Comparison of ENCODE assay signal across 22 cellular contexts in genomic region chr17:68738044-68738443, GRCh38.
DNase-seq lines count a peak whose midpoint lies in the region; ATAC-seq, FAIRE-seq and TF ChIP-seq lines count a peak whose summit lies in the region.
"Had no signal": no experiment of that assay in that cellular context is flagged by ENCODE, and none has a peak within 500 bp of the region (broad histone marks: within the 10 kb centered on the region; RNA-seq: fewer than 3 reads in every experiment).

No MANE protein-coding gene starts in this region.

- peak; percentile 7 for FAIRE-seq in A549 (lab: Jason Lieb, UNC)

- no peak overlapping the region for H3K4me3 ChIP-seq in A549
- H3K4me3 ChIP-seq in epithelial cell of proximal tubule (ENCODE audit: low read depth, low read length) = no peak overlapping the region
- H3K4me3 ChIP-seq: suprapubic skin, vagina had no signal

- peak overlapping the region; percentile 26 to 86 (median 59) for H3K27ac Mint-ChIP-seq in nephron
- H3K27ac Mint-ChIP-seq: activated CD8-positive, alpha-beta T cell treated with anti-CD3 and anti-CD28 coated beads, Interleukin-2, amount 10 ng/mL, durations not matched to agents 7 days and 5 days; activated naive CD4-positive, alpha-beta T cell treated with anti-CD3 and anti-CD28 coated beads, Interleukin-2, amount 10 ng/mL, durations not matched to agents 7 days and 5 days; naive thymus-derived CD8-positive, alpha-beta T cell; stimulated activated effector memory CD8-positive, alpha-beta T cell treated with anti-CD3 and anti-CD28 coated beads, Interleukin-12 subunit alpha, Interleukin-12 subunit beta, amount 100 ng/mL, for 72 hours had no signal

- ATAC-seq in A549 (no peak), HG03039 (IDR thresholded peaks at IDR 0.05; ENCODE audit: unreplicated experiment) (no peak)
- ATAC-seq: activated CD8-positive, alpha-beta T cell treated with anti-CD3 and anti-CD28 coated beads, Interleukin-2, amount 10 ng/mL, durations not matched to agents 7 days and 5 days; activated T-cell treated with anti-CD3 and anti-CD28 coated beads, Interleukin-2, amount 50 U/mL, for 4 hours; naive thymus-derived CD8-positive, alpha-beta T cell; stimulated activated effector memory CD8-positive, alpha-beta T cell treated with anti-CD3 and anti-CD28 coated beads, Interleukin-12 subunit alpha, Interleukin-12 subunit beta, amount 100 ng/mL, for 72 hours had no signal

- H3K4me3 Mint-ChIP-seq in nephron = no peak overlapping the region
- H3K4me3 Mint-ChIP-seq: activated CD8-positive, alpha-beta T cell treated with anti-CD3 and anti-CD28 coated beads, Interleukin-2, amount 10 ng/mL, durations not matched to agents 7 days and 5 days; activated naive CD4-positive, alpha-beta T cell treated with anti-CD3 and anti-CD28 coated beads, Interleukin-2, amount 10 ng/mL, durations not matched to agents 7 days and 5 days; activated T-cell treated with anti-CD3 and anti-CD28 coated beads, Interleukin-2, amount 50 U/mL, for 4 hours; naive thymus-derived CD8-positive, alpha-beta T cell; stimulated activated effector memory CD8-positive, alpha-beta T cell treated with anti-CD3 and anti-CD28 coated beads, Interleukin-12 subunit alpha, Interleukin-12 subunit beta, amount 100 ng/mL, for 72 hours had no signal

- H3K36me3 Mint-ChIP-seq in nephron (ENCODE audit: low read depth) = peaks cover 3% of the 10 kb centered on the region
- H3K36me3 Mint-ChIP-seq: activated naive CD4-positive, alpha-beta T cell treated with anti-CD3 and anti-CD28 coated beads, Interleukin-2, amount 10 ng/mL, durations not matched to agents 7 days and 5 days; stimulated activated effector memory CD8-positive, alpha-beta T cell treated with anti-CD3 and anti-CD28 coated beads, Interleukin-12 subunit alpha, Interleukin-12 subunit beta, amount 100 ng/mL, for 72 hours had no signal

- CTCF ChIA-PET in A549 (lab: Yijun Ruan, JAX) = interaction anchor here (1.0 to 1.2 kb wide), 4 partner anchors 8 to 302 kb away, joined by 3 to 4 read pairs (median 3); no protein-coding TSS in a partner anchor

- H3K27ac ChIP-seq in A549 = no peak overlapping the region
- H3K27ac ChIP-seq: HL-60, suprapubic skin, vagina had no signal

- no peaks in the 10 kb centered on the region for H3K27me3 Mint-ChIP-seq in nephron (ENCODE audit: low read depth)

- H3K9me3 Mint-ChIP-seq in nephron = peaks cover 8% of the 10 kb centered on the region
- H3K9me3 Mint-ChIP-seq: activated naive CD4-positive, alpha-beta T cell treated with anti-CD3 and anti-CD28 coated beads, Interleukin-2, amount 10 ng/mL, durations not matched to agents 7 days and 5 days; activated T-cell treated with anti-CD3 and anti-CD28 coated beads, Interleukin-2, amount 50 U/mL, for 4 hours; stimulated activated effector memory CD8-positive, alpha-beta T cell treated with anti-CD3 and anti-CD28 coated beads, Interleukin-12 subunit alpha, Interleukin-12 subunit beta, amount 100 ng/mL, for 72 hours had no signal

- TF ChIP-seq RAD21 in A549 (conservative IDR thresholded peaks at IDR 0.05 in 1 of 2, IDR thresholded peaks at IDR 0.05 in 1 of 2) = no peak

- peaks cover 33% of the 10 kb centered on the region for H3K4me1 Mint-ChIP-seq in nephron
- H3K4me1 Mint-ChIP-seq: activated naive CD4-positive, alpha-beta T cell treated with anti-CD3 and anti-CD28 coated beads, Interleukin-2, amount 10 ng/mL, durations not matched to agents 7 days and 5 days; naive thymus-derived CD8-positive, alpha-beta T cell; stimulated activated effector memory CD8-positive, alpha-beta T cell treated with anti-CD3 and anti-CD28 coated beads, Interleukin-12 subunit alpha, Interleukin-12 subunit beta, amount 100 ng/mL, for 72 hours had no signal

- TF ChIP-seq CTCF in A549 (IDR thresholded peaks at IDR 0.05) (no peak), epithelial cell of proximal tubule (conservative IDR thresholded peaks at IDR 0.05; ENCODE audit: low read depth, low read length) (no peak), nephron (IDR thresholded peaks at IDR 0.05; ENCODE audit: unreplicated experiment in 3 of 3) (no peak)

- no peak for TF ChIP-seq POLR2A in A549 (IDR thresholded peaks at IDR 0.05; ENCODE audit: low read length)

- no peak for TF ChIP-seq EP300 in A549 (IDR thresholded peaks at IDR 0.05)

- WGBS in A549 (ENCODE audit: missing lambda C conversion rate) = 39% methylated on average over 4 of the region's 4 CpGs

- POLR2A ChIA-PET in A549 (lab: Yijun Ruan, JAX) = no interaction called here

- H3K4me2 ChIP-seq in A549 = no peak overlapping the region

- no peaks in the 10 kb centered on the region for H3K9me3 ChIP-seq in A549
- H3K9me3 ChIP-seq: suprapubic skin, vagina had no signal

- no peak for DNase-seq in A549 (ENCODE audit: low read depth in 1 of 2, low spot score in 1 of 2)
- peak; percentile 17 for DNase-seq in NCI-H1092 (lab: John Stamatoyannopoulos, UW)
- DNase-seq in epithelial cell of proximal tubule (ENCODE audit: low read depth) = peak; percentile 37
- DNase-seq in DMS53 (lab: John Stamatoyannopoulos, UW) = no peak
- DNase-seq in iPS-NIHi11 (ENCODE audit: low spot score) = no peak
- DNase-seq in activated CD8-positive, alpha-beta memory T cell treated with anti-CD3 and anti-CD28 coated beads for 24 hours = no peak
- DNase-seq: activated CD4-positive, CD25-positive, alpha-beta regulatory T cell treated with anti-CD3 and anti-CD28 coated beads, Interleukin-2, amount 50 U/mL, for 72 hours; activated CD8-positive, alpha-beta T cell treated with anti-CD3 and anti-CD28 coated beads, Interleukin-2, amount 10 ng/mL, durations not matched to agents 7 days and 5 days; activated naive CD4-positive, alpha-beta T cell treated with anti-CD3 and anti-CD28 coated beads, Interleukin-2, amount 10 ng/mL, durations not matched to agents 7 days and 5 days; activated T-cell treated with anti-CD3 and anti-CD28 coated beads, Interleukin-2, amount 50 U/mL, for 4 hours; anterior cingulate cortex; C1 segment of cervical spinal cord; caudate nucleus; naive thymus-derived CD8-positive, alpha-beta T cell; NCI-H1436; stimulated activated CD4-positive, alpha-beta T cell treated with anti-CD3 and anti-CD28 coated beads, Interleukin-1b, Interleukin-23, amount 100 ng/mL, for 48 hours had no signal

- H3K4me1 ChIP-seq in A549 = no peaks in the 10 kb centered on the region

TF ChIP-seq in A549, 52 proteins besides CTCF, POLR2A, EP300 and RAD21:
- TF ChIP-seq CBX2 (IDR thresholded peaks at IDR 0.05; ENCODE audit: borderline replicate concordance, low read depth) (no peak), NPAS2 (CRISPR knock-in tag; IDR thresholded peaks at IDR 0.05; ENCODE audit: borderline replicate concordance) (no peak), FOSB (CRISPR knock-in tag; IDR thresholded peaks at IDR 0.05) (no peak), NR3C1 (IDR thresholded peaks at IDR 0.05) (no peak), JUN (IDR thresholded peaks at IDR 0.05) (no peak), MAZ (IDR thresholded peaks at IDR 0.05; ENCODE audit: borderline replicate concordance, low read depth, low read length) (no peak), RNF2 (IDR thresholded peaks at IDR 0.05; ENCODE audit: borderline replicate concordance, low read depth) (no peak), KDM1A (IDR thresholded peaks at IDR 0.05; ENCODE audit: low read depth) (no peak), CHD4 (IDR thresholded peaks at IDR 0.05; ENCODE audit: borderline replicate concordance) (no peak), KDM5A (IDR thresholded peaks at IDR 0.05) (no peak), ZC3H11A (IDR thresholded peaks at IDR 0.05) (no peak), ZNF302 (CRISPR knock-in tag; IDR thresholded peaks at IDR 0.05) (no peak), RFX5 (IDR thresholded peaks at IDR 0.05) (no peak), HOXA7 (CRISPR knock-in tag; IDR thresholded peaks at IDR 0.05) (no peak), USF2 (IDR thresholded peaks at IDR 0.05) (no peak), SMC3 (IDR thresholded peaks at IDR 0.05) (no peak), BHLHE40 (IDR thresholded peaks at IDR 0.05; ENCODE audit: low read depth, low read length) (no peak), POLR2AphosphoS2 (conservative IDR thresholded peaks at IDR 0.05; ENCODE audit: low read length) (no peak), EHF (CRISPR knock-in tag; IDR thresholded peaks at IDR 0.05) (no peak), HEYL (CRISPR knock-in tag; IDR thresholded peaks at IDR 0.05) (no peak)
TF ChIP-seq in A549: peak in this region for 0.

Comparison
In these comparisons a context has a peak if more than half of its experiments do, and no peak if none do; other contexts are left out.
1. DNase-seq: peak in NCI-H1092 (single experiment) and epithelial cell of proximal tubule (single experiment); none in A549 (0 of 2), DMS53 (single experiment), iPS-NIHi11 (single experiment) and activated CD8-positive, alpha-beta memory T cell treated with anti-CD3 and anti-CD28 coated beads for 24 hours (single experiment).